8 cellular contexts compared by ENCODE assay signal in the genomic region with DNA sequence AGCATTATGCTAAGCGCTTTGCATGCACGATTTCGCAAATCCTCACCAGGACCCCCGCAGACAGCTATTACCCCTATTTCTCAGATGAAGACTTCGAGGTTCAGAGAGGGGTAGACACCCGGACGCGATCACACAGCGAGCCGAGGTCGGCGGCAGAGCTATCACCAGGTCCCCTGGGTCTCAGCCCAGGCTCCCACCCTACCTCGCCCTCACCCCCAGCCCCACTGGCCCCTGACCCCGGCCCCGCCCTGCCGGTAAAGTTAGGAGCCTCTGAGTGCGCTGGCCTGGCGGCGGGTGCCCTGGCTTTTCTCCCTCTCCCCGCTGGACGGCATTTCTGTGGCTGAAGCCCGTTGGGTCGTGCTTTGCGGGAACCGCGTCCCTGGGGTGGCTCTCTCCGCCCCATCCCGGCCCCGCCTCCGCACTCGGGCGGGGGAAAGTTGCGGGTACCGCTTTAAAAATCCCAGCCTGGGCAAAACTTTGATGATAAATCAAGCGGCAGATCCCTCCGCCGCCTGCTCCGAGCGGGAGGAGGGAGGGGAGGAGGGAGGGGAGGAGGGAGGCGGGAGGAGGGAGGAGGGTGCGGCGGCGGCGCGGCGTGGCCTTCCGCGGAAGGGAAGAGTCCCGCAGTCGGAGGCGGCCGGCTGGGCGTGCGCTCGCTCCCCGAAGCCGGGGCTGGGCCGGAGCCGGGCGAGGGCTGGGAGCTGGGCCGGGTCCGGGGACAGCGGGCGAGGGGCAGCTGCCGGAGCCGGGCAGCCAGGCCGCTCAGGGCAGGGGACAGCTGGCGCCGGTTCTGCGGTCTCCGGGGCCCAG. TPM values are rescaled to one million over a fixed set of nuclear protein-coding genes. Genes with fewer than 3 reads are reported as not detected.
DNase-seq lines count a peak whose midpoint lies in the region; ATAC-seq and TF ChIP-seq lines count a peak whose summit lies in the region.

A gene with protein sequence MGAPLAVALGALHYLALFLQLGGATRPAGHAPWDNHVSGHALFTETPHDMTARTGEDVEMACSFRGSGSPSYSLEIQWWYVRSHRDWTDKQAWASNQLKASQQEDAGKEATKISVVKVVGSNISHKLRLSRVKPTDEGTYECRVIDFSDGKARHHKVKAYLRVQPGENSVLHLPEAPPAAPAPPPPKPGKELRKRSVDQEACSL (plus strand): TSS at position 624 of the 810 bp plus-strand sequence. CDS start 224 bp downstream, outside the sequence.

- peak; percentile 68 for DNase-seq in Daoy (ENCODE audit: low read depth)
- peak; percentile 71 for DNase-seq in MG63
- peak; percentile 74 to 77 for DNase-seq in cardiac fibroblast (ENCODE audit: low read depth in 2 of 2)
- DNase-seq in kidney glomerular epithelial cell (lab: John Stamatoyannopoulos, UW) = peak; percentile 7
- no peak for DNase-seq in tibial artery
- DNase-seq in SKM-1 (lab: John Stamatoyannopoulos, UW; ENCODE audit: unreplicated experiment) = no peak

- peaks cover 0 to 19% (median 13%) of the 10 kb centered on the region in 4 donors for H3K4me1 ChIP-seq in tibial artery

- H3K4me3 ChIP-seq in MG63 = peak within 1 kb of the TSS; percentile 45
- H3K4me3 ChIP-seq in cardiac fibroblast (replicated peaks in 1 of 2; ENCODE audit: low read depth in 2 of 2, low read length in 2 of 2) = peak within 1 kb of the TSS; percentile 47 to 52
- H3K4me3 ChIP-seq in tibial artery = peak within 1 kb of the TSS; percentile 26 to 40

- intact Hi-C loops in tibial artery (cut with DNase I; ENCODE audit: low total_unique reads) = no loop called here

- ATAC-seq in GM19324 (IDR thresholded peaks at IDR 0.05; ENCODE audit: low FRiP score, unreplicated experiment) (no peak), HG03432 (IDR thresholded peaks at IDR 0.05; ENCODE audit: unreplicated experiment) (no peak)

- H3K9me3 ChIP-seq in MG63 = no peaks in the 10 kb centered on the region
- H3K9me3 ChIP-seq in tibial artery = no peaks in the 10 kb centered on the region

- H3K27me3 ChIP-seq in MG63 (peaks cover 5% of the 10 kb centered on the region; the same call in 1 of the 2 replicates), tibial artery (peaks cover 0 to 87% of the 10 kb centered on the region in 2 donors)

- no peak within 1 kb of the TSS for H3K27ac ChIP-seq in tibial artery

- H3K36me3 ChIP-seq in MG63 (no peaks in the 10 kb centered on the region), tibial artery (no peaks in the 10 kb centered on the region)

- TF ChIP-seq CTCF in cardiac fibroblast (IDR thresholded peaks at IDR 0.05; ENCODE audit: low read depth, low read length) = no peak
- no peak for TF ChIP-seq CTCF in tibial artery (IDR thresholded peaks at IDR 0.05)

RNA-seq across cellular contexts. Expression of the gene that starts here (rescaled TPM):
- 6.9 and 10.0 TPM in 2 replicates for total RNA-seq in Daoy (2014; rRNA removed; shearing (Covaris generic))
- total RNA-seq in MG63 (2014; rRNA removed; shearing (Covaris generic); ENCODE audit: low replicate concordance) = 0.81 and 4.0 TPM in 2 replicates

Comparison
In these comparisons a context has a peak if more than half of its experiments do, and no peak if none do; other contexts are left out.
1. DNase-seq: peak in Daoy (single experiment), MG63 (single experiment), cardiac fibroblast (2 of 2) and kidney glomerular epithelial cell (single experiment); none in tibial artery (0 of 2) and SKM-1 (single experiment).
2. Peak in every context shown above with its lines, with median percentiles within 50 percentile points of each other: H3K4me3 ChIP-seq.